ENCODE assay signal across 13 cellular contexts in the genomic region with DNA sequence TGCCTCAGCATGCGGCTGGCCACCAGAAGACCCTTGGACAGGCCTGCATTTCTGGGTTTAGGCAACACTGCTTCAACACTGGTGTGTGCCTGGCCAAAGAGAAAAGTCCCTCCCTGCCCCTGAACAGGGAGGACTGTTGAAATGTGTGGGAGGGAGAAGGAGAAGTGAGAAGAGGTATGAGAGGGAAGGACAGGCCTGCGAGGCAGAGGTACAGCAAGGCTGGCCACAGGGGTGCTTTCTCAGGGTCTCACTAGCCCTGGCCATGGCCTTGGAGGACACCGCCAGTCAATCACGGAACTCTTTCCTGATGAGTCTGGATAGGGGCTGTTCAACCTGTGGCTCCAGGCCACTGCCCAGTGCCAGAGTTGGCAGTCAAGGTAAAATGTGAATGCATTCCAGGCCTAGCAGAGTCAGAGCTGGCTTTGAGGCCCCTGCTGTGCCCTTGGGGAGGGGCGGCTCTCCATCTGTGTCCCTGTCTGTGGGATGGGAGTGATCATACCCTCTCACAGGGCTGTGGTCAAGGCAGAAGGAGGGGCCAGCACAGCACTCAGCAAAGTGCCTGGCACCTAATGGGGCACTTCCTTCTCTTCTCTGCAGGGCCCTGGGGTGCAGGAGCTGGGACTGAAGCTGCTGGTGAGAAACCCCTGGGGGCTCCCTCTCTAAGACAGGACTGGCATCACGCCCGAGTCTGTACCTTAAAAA. TPM values are rescaled to one million over a fixed set of nuclear protein-coding genes. Genes with fewer than 3 reads are reported as not detected.
DNase-seq lines count a peak whose midpoint lies in the region; ATAC-seq and TF ChIP-seq lines count a peak whose summit lies in the region.
"Had no signal": no experiment of that assay in that cellular context is flagged by ENCODE, and none has a peak within 500 bp of the region (broad histone marks: within the 10 kb centered on the region; RNA-seq: fewer than 3 reads in every experiment).

No MANE protein-coding gene starts in this region.

- no peak for TF ChIP-seq EP300 in suprapubic skin (IDR thresholded peaks at IDR 0.05)

- TF ChIP-seq CTCF in heart right ventricle (IDR thresholded peaks at IDR 0.05) (no peak), suprapubic skin (IDR thresholded peaks at IDR 0.05) (no peak)

- DNase-seq in Right ventricle myocardium inferior (ENCODE audit: missing footprints), result peak; percentile 49
- no peak for DNase-seq in heart right ventricle
- peak; percentile 10 for DNase-seq in OCI-M1 (lab: John Stamatoyannopoulos, UW)
- no peak for DNase-seq in effector memory CD8-positive, alpha-beta T cell
- no peak for DNase-seq in suprapubic skin (ENCODE audit: low spot score in 2 of 2)
- DNase-seq in HT-29 (ENCODE audit: low spot score), result no peak
- no peak for DNase-seq in GDM1 (lab: John Stamatoyannopoulos, UW)
- DNase-seq in NCI-H187 treated with DMSO at 0.1 percent for 48 hours (lab: John Stamatoyannopoulos, UW), result no peak
- DNase-seq: NCI-H1417 treated with DMSO at 0.1 percent for 48 hours had no signal

- H3K4me3 ChIP-seq in heart right ventricle (no peak overlapping the region), suprapubic skin (no peak overlapping the region)

- H3K9me3 ChIP-seq in heart right ventricle, result no peaks in the 10 kb centered on the region
- H3K9me3 ChIP-seq in suprapubic skin, result no peaks in the 10 kb centered on the region

- H3K27ac Mint-ChIP-seq in effector memory CD8-positive, alpha-beta T cell, result peak overlapping the region; percentile 42 to 82

- WGBS in heart right ventricle, 2 donors, result 92 to 93% methylated on average over 7 of the region's 7 CpGs
- WGBS in suprapubic skin, result 91% methylated on average over 6 of the region's 7 CpGs

- H3K27me3 Mint-ChIP-seq in effector memory CD8-positive, alpha-beta T cell, result no peaks in the 10 kb centered on the region

- intact Hi-C loops in Right ventricle myocardium inferior (cut with DNase I), result no loop called here
- intact Hi-C loops in heart right ventricle (cut with DNase I), result loop anchor here in 2 of 10 donors (10.0 kb wide), 1 partner anchor 327 kb away; a partner anchor contains a TSS

- H3K27ac ChIP-seq in heart right ventricle, result no peak overlapping the region
- H3K27ac ChIP-seq in suprapubic skin, result peak overlapping the region; percentile 31

- no peaks in the 10 kb centered on the region for H3K27me3 ChIP-seq in heart right ventricle
- H3K27me3 ChIP-seq in suprapubic skin, result no peaks in the 10 kb centered on the region

- no peak overlapping the region for H3K4me3 Mint-ChIP-seq in effector memory CD8-positive, alpha-beta T cell

- no peak for ATAC-seq in Right ventricle myocardium inferior
- ATAC-seq in heart right ventricle, result no peak
- ATAC-seq in effector memory CD8-positive, alpha-beta T cell (replicated peaks), result no peak
- ATAC-seq: Panc1 had no signal

- no peak for TF ChIP-seq POLR2A in suprapubic skin (IDR thresholded peaks at IDR 0.05)

- H3K4me1 ChIP-seq in heart right ventricle, result peaks cover 3 to 27% (median 13%) of the 10 kb centered on the region in 9 donors
- H3K4me1 ChIP-seq in suprapubic skin, result peaks cover 34% of the 10 kb centered on the region

- H3K9me3 Mint-ChIP-seq in effector memory CD8-positive, alpha-beta T cell, result no peaks in the 10 kb centered on the region

- H3K36me3 ChIP-seq in heart right ventricle (peaks cover 0 to 76% (median 12%) of the 10 kb centered on the region in 9 donors), suprapubic skin (peaks cover 62% of the 10 kb centered on the region)

- peaks cover 33 to 37% of the 10 kb centered on the region in 2 donors for H3K4me1 Mint-ChIP-seq in effector memory CD8-positive, alpha-beta T cell (ENCODE audit: low read depth in 2 of 2)

- peaks cover 24% of the 10 kb centered on the region for H3K36me3 Mint-ChIP-seq in effector memory CD8-positive, alpha-beta T cell (ENCODE audit: insufficient read depth)

RNA-seq across cellular contexts. Expression of a gene that starts 43.2 kb away (rescaled TPM):
- 5.2 TPM for total RNA-seq in Right ventricle myocardium inferior
- total RNA-seq in heart right ventricle, result 10 to 100 TPM in 1 of 10 donors, 1 to 10 TPM in 2, under 1 TPM in 7; 0.16 to 11.0 (median 0.64) TPM
- 1 to 10 TPM in 1 of 2 donors, under 1 TPM in 1; 0.04 to 1.0 TPM for polyA plus RNA-seq in heart right ventricle
- 1 to 10 TPM; 2.6 to 5.1 (median 3.3) TPM for total RNA-seq in suprapubic skin
- total RNA-seq in HT-29 (2014; rRNA removed; shearing (Covaris generic)), result not detected in 2 replicates
- total RNA-seq: activated CD8-positive, alpha-beta memory T cell treated with anti-CD3 and anti-CD28 coated beads for 36 hours; mononuclear cell; subcutaneous adipose tissue had no signal

RNA-seq across cellular contexts. Expression of a gene that starts 54.9 kb away (rescaled TPM):
- 38.7 TPM for total RNA-seq in Right ventricle myocardium inferior
- total RNA-seq in heart right ventricle, result 10 to 100 TPM; 23.6 to 46.0 (median 28.9) TPM
- 10 to 100 TPM; 17.2 to 20.2 TPM for polyA plus RNA-seq in heart right ventricle
- total RNA-seq in suprapubic skin, result 10 to 100 TPM; 46.7 to 62.4 (median 55.1) TPM
- 28.6 and 35.2 TPM in 2 replicates for total RNA-seq in HT-29 (2014; rRNA removed; shearing (Covaris generic))

Comparison
In these comparisons a context has a peak if more than half of its experiments do, and no peak if none do; other contexts are left out.
1. DNase-seq: peak in Right ventricle myocardium inferior (single experiment) and OCI-M1 (single experiment); none in heart right ventricle (0 of 2), effector memory CD8-positive, alpha-beta T cell (0 of 3), suprapubic skin (0 of 2), HT-29 (single experiment), GDM1 (single experiment) and NCI-H187 treated with DMSO at 0.1 percent for 48 hours (single experiment).